In genomic region chr15:89647191-89647851, GRCh38 we compare ENCODE assay signal across 9 cellular contexts. TPM values are rescaled to one million over a fixed set of nuclear protein-coding genes. Genes with fewer than 3 reads are reported as not detected.
DNase-seq lines count a peak whose midpoint lies in the region; TF ChIP-seq lines count a peak whose summit lies in the region.
"Had no signal": no experiment of that assay in that cellular context is flagged by ENCODE, and none has a peak within 500 bp of the region (broad histone marks: within the 10 kb centered on the region; RNA-seq: fewer than 3 reads in every experiment).

No MANE protein-coding gene starts in this region.

- no peaks in the 10 kb centered on the region for H3K9me3 Mint-ChIP-seq in HFFc6
- H3K9me3 Mint-ChIP-seq: IgD-negative memory B cell had no signal

- peaks cover 23% of the 10 kb centered on the region for H3K36me3 Mint-ChIP-seq in HFFc6 (ENCODE audit: low read depth)
- H3K36me3 Mint-ChIP-seq: IgD-negative memory B cell had no signal

- H3K9me3 ChIP-seq in SJSA1 (replicated peaks) (no peaks in the 10 kb centered on the region), parathyroid adenoma (ENCODE audit: control insufficient read depth, low read length) (no peaks in the 10 kb centered on the region), uterus (no peaks in the 10 kb centered on the region)

- no peak overlapping the region for H3K4me3 Mint-ChIP-seq in HFFc6
- H3K4me3 Mint-ChIP-seq: IgD-negative memory B cell had no signal

- H3K9ac ChIP-seq in parathyroid adenoma = no peak overlapping the region

- no peaks in the 10 kb centered on the region for H3K4me1 Mint-ChIP-seq in HFFc6 (ENCODE audit: low read depth)

- H3K27me3 Mint-ChIP-seq in HFFc6 (ENCODE audit: insufficient read depth) = peaks cover 3% of the 10 kb centered on the region

- intact Hi-C loops in uterus (cut with DNase I; ENCODE audit: low total_unique reads) = no loop called here

- H3K27me3 ChIP-seq in SJSA1 (replicated peaks) = no peaks in the 10 kb centered on the region
- no peaks in the 10 kb centered on the region for H3K27me3 ChIP-seq in parathyroid adenoma (ENCODE audit: control insufficient read depth, insufficient read depth, low read length)
- H3K27me3 ChIP-seq in uterus = no peaks in the 10 kb centered on the region

- no peak overlapping the region for H3K27ac Mint-ChIP-seq in HFFc6
- H3K27ac Mint-ChIP-seq: IgD-negative memory B cell had no signal

- H3K79me2 ChIP-seq in parathyroid adenoma = no peaks in the 10 kb centered on the region

- no peak overlapping the region for H2AFZ ChIP-seq in parathyroid adenoma

- peak; percentile 49 for DNase-seq in CMK (ENCODE audit: low read depth)
- DNase-seq in HFFc6 = peak; percentile 31
- peak; percentile 57 to 86 for DNase-seq in SJSA1 (ENCODE audit: low read depth in 1 of 2, low spot score in 2 of 2)
- DNase-seq in activated gamma-delta T cell treated with Interleukin-2 at 50 U/mL for 16 hours = peak; percentile 52
- DNase-seq in globus pallidus (ENCODE audit: low spot score) = peak; percentile 21
- peak; percentile 67 to 71 for DNase-seq in uterus
- no peak for DNase-seq in NCI-H1048 (lab: John Stamatoyannopoulos, UW)

- H3K4me1 ChIP-seq in SJSA1 (replicated peaks) = no peaks in the 10 kb centered on the region
- H3K4me1 ChIP-seq in parathyroid adenoma = no peaks in the 10 kb centered on the region
- H3K4me1 ChIP-seq in uterus = no peaks in the 10 kb centered on the region

- TF ChIP-seq CTCF in HFFc6 (IDR thresholded peaks at IDR 0.05) = peak; percentile 91
- TF ChIP-seq CTCF in parathyroid adenoma (IDR thresholded peaks at IDR 0.05) = peak; percentile 62
- peak; percentile 55 to 84 (median 64) for TF ChIP-seq CTCF in uterus (IDR thresholded peaks at IDR 0.05)

- TF ChIP-seq POLR2A in uterus (IDR thresholded peaks at IDR 0.05) = no peak

- H3K27ac ChIP-seq in SJSA1 (no peak overlapping the region), parathyroid adenoma (no peak overlapping the region), uterus (no peak overlapping the region)

- H3K4me3 ChIP-seq in SJSA1 = no peak overlapping the region
- H3K4me3 ChIP-seq in parathyroid adenoma (ENCODE audit: low read depth, low read length) = no peak overlapping the region
- H3K4me3 ChIP-seq in uterus = no peak overlapping the region

- no peak overlapping the region for H3K4me2 ChIP-seq in parathyroid adenoma (ENCODE audit: low read length)

- peaks cover 69% of the 10 kb centered on the region for H3K36me3 ChIP-seq in SJSA1
- H3K36me3 ChIP-seq in parathyroid adenoma (ENCODE audit: control insufficient read depth, insufficient read depth, low read length) = no peaks in the 10 kb centered on the region
- H3K36me3 ChIP-seq in uterus = no peaks in the 10 kb centered on the region

RNA-seq across cellular contexts. Expression of gene KIF7, which starts 7.9 kb away (rescaled TPM):
- 10 to 100 TPM; 21.9 to 27.3 (median 24.5) TPM for total RNA-seq in HFFc6 (2021; fragmentation: NEBNext Ultra II Directional; extraction: Animal tissue kit (Norgen Biotek cat#: 25700))
- total RNA-seq in SJSA1 (2014; rRNA removed; shearing (Covaris generic)) = 13.8 and 14.3 TPM in 2 replicates
- 10 to 100 TPM in 2 of 4 donors, 1 to 10 TPM in 2; 2.0 to 17.3 (median 11.3) TPM for total RNA-seq in uterus

RNA-seq across cellular contexts. Expression of gene PLIN1, which starts 31.8 kb away (rescaled TPM):
- not detected for total RNA-seq in HFFc6 (2021; fragmentation: NEBNext Ultra II Directional; extraction: Animal tissue kit (Norgen Biotek cat#: 25700))
- total RNA-seq in SJSA1 (2014; rRNA removed; shearing (Covaris generic)) = not detected in 2 replicates
- total RNA-seq in uterus = 1 to 10 TPM in 1 of 4 donors, under 1 TPM in 2, not detected in 1; 0.26 to 1.3 (median 0.48) TPM

RNA-seq across cellular contexts. Expression of gene PEX11A, which starts 43.2 kb away (rescaled TPM):
- total RNA-seq in HFFc6 (2021; fragmentation: NEBNext Ultra II Directional; extraction: Animal tissue kit (Norgen Biotek cat#: 25700)) = 1 to 10 TPM; 2.1 to 4.6 (median 3.0) TPM
- total RNA-seq in SJSA1 (2014; rRNA removed; shearing (Covaris generic)) = 4.8 and 15.0 TPM in 2 replicates
- total RNA-seq in uterus = 10 to 100 TPM in 2 of 4 donors, 1 to 10 TPM in 2; 1.5 to 16.2 (median 8.7) TPM

RNA-seq across cellular contexts. Expression of gene WDR93, which starts 43.3 kb away (rescaled TPM):
- under 1 TPM in 1 of 6 experiments, not detected in 5; 0.21 TPM for total RNA-seq in HFFc6 (2021; fragmentation: NEBNext Ultra II Directional; extraction: Animal tissue kit (Norgen Biotek cat#: 25700))
- total RNA-seq in SJSA1 (2014; rRNA removed; shearing (Covaris generic)) = 0.05 TPM in 1 of 2 replicates, not detected in the other
- total RNA-seq in uterus = 1 to 10 TPM in 1 of 4 donors, not detected in 3; 1.5 TPM
